In genomic region chr14:26261368-26262122, GRCh38 we compare ENCODE assay signal across 14 cellular contexts.
"Had no signal": no experiment of that assay in that cellular context is flagged by ENCODE, and none has a peak within 500 bp of the region (broad histone marks: within the 10 kb centered on the region; RNA-seq: fewer than 3 reads in every experiment).

No MANE protein-coding gene starts in this region.

- H3K27me3 ChIP-seq: thyroid gland had no signal

- H3K9me3 ChIP-seq: thyroid gland had no signal

- H3K27ac Mint-ChIP-seq: activated CD4-positive, alpha-beta T cell treated with anti-CD3 and anti-CD28 coated beads, Interleukin-2, amount 10 ng/mL, durations not matched to agents 24 days and 14 days; activated CD8-positive, alpha-beta T cell treated with anti-CD3 and anti-CD28 coated beads for 36 hours; activated T-helper 17 cell treated with anti-CD3 and anti-CD28 coated beads, Interleukin-2, amount 50 U/mL, for 72 hours; effector memory CD8-positive, alpha-beta T cell; naive thymus-derived CD8-positive, alpha-beta T cell had no signal

- H3K9me3 Mint-ChIP-seq: activated CD4-positive, alpha-beta T cell treated with anti-CD3 and anti-CD28 coated beads, Interleukin-2, amount 10 ng/mL, durations not matched to agents 24 days and 14 days had no signal

- H3K4me3 Mint-ChIP-seq: activated CD4-positive, alpha-beta T cell treated with anti-CD3 and anti-CD28 coated beads, Interleukin-2, amount 10 ng/mL, durations not matched to agents 24 days and 14 days; activated CD8-positive, alpha-beta T cell treated with anti-CD3 and anti-CD28 coated beads for 36 hours; activated T-helper 17 cell treated with anti-CD3 and anti-CD28 coated beads, Interleukin-2, amount 50 U/mL, for 72 hours; naive thymus-derived CD8-positive, alpha-beta T cell had no signal

- H3K4me3 ChIP-seq: thyroid gland had no signal

- H3K27me3 Mint-ChIP-seq: activated CD4-positive, alpha-beta T cell treated with anti-CD3 and anti-CD28 coated beads, Interleukin-2, amount 10 ng/mL, durations not matched to agents 24 days and 14 days; activated CD8-positive, alpha-beta T cell treated with anti-CD3 and anti-CD28 coated beads for 36 hours; activated T-helper 17 cell treated with anti-CD3 and anti-CD28 coated beads, Interleukin-2, amount 50 U/mL, for 72 hours; effector memory CD8-positive, alpha-beta T cell; naive thymus-derived CD8-positive, alpha-beta T cell had no signal

- H3K27ac ChIP-seq: thyroid gland had no signal

- DNase-seq: activated CD4-positive, alpha-beta T cell treated with anti-CD3 and anti-CD28 coated beads, Interleukin-2, amount 10 ng/mL, durations not matched to agents 24 days and 14 days; activated CD8-positive, alpha-beta T cell treated with anti-CD3 and anti-CD28 coated beads for 36 hours; activated naive CD4-positive, alpha-beta T cell; activated T-cell treated with anti-CD3 and anti-CD28 coated beads, Interleukin-2, amount 50 U/mL, for 1 hour; anterior cingulate cortex; cerebellar nuclear complex; effector memory CD8-positive, alpha-beta T cell; glutamatergic neuron; hippocampal formation; naive thymus-derived CD8-positive, alpha-beta T cell; stimulated activated naive CD4-positive, alpha-beta T cell treated with Interleukin-2 at 50 U/mL for 16 hours; T1000; thyroid gland had no signal

- H3K36me3 ChIP-seq: thyroid gland had no signal

- H3K4me1 ChIP-seq: thyroid gland had no signal

- H3K4me1 Mint-ChIP-seq: activated CD4-positive, alpha-beta T cell treated with anti-CD3 and anti-CD28 coated beads, Interleukin-2, amount 10 ng/mL, durations not matched to agents 24 days and 14 days; activated T-helper 17 cell treated with anti-CD3 and anti-CD28 coated beads, Interleukin-2, amount 50 U/mL, for 72 hours; naive thymus-derived CD8-positive, alpha-beta T cell had no signal
